Comparison of ENCODE assay signal across 1 cellular context in genomic region chr14:105497671-105498429, GRCh38.
TF ChIP-seq lines count a peak whose summit lies in the region.

No MANE protein-coding gene starts in this region.

TF ChIP-seq in HepG2, 621 proteins besides CTCF, POLR2A, EP300 and RAD21 (continued from another document):
- TF ChIP-seq YEATS2 (CRISPR knock-in tag; IDR thresholded peaks at IDR 0.05; ENCODE audit: borderline replicate concordance) = no peak
- TF ChIP-seq ZNF3 (CRISPR knock-in tag; IDR thresholded peaks at IDR 0.05) = no peak
- TF ChIP-seq HDAC1 (CRISPR knock-in tag; IDR thresholded peaks at IDR 0.05) = no peak
- no peak for TF ChIP-seq POGK (CRISPR knock-in tag; conservative IDR thresholded peaks at IDR 0.05)
- TF ChIP-seq ZNF790 (CRISPR knock-in tag; IDR thresholded peaks at IDR 0.05; ENCODE audit: borderline replicate concordance) = no peak
- no peak for TF ChIP-seq ZNF496 (CRISPR knock-in tag; IDR thresholded peaks at IDR 0.05; ENCODE audit: insufficient replicate concordance)
- no peak for TF ChIP-seq ZNF331 (CRISPR knock-in tag; IDR thresholded peaks at IDR 0.05)
- TF ChIP-seq, protein P1, sequence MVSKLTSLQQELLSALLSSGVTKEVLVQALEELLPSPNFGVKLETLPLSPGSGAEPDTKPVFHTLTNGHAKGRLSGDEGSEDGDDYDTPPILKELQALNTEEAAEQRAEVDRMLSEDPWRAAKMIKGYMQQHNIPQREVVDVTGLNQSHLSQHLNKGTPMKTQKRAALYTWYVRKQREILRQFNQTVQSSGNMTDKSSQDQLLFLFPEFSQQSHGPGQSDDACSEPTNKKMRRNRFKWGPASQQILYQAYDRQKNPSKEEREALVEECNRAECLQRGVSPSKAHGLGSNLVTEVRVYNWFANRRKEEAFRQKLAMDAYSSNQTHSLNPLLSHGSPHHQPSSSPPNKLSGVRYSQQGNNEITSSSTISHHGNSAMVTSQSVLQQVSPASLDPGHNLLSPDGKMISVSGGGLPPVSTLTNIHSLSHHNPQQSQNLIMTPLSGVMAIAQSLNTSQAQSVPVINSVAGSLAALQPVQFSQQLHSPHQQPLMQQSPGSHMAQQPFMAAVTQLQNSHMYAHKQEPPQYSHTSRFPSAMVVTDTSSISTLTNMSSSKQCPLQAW (CRISPR knock-in tag; IDR thresholded peaks at IDR 0.05) = no peak
- no peak for TF ChIP-seq ZNF597 (CRISPR knock-in tag; IDR thresholded peaks at IDR 0.05)
- no peak for TF ChIP-seq SMAD9 (CRISPR knock-in tag; IDR thresholded peaks at IDR 0.05)
- no peak for TF ChIP-seq SNAPC4 (CRISPR knock-in tag; IDR thresholded peaks at IDR 0.05)
- TF ChIP-seq ZMYM2 (CRISPR knock-in tag; IDR thresholded peaks at IDR 0.05) = no peak
- no peak for TF ChIP-seq ATF3 (CRISPR knock-in tag; IDR thresholded peaks at IDR 0.05)
- TF ChIP-seq CEBPB (IDR thresholded peaks at IDR 0.05; ENCODE audit: borderline replicate concordance, low read depth, low read length) = no peak
- no peak for TF ChIP-seq ZNF607 (CRISPR knock-in tag; IDR thresholded peaks at IDR 0.05; ENCODE audit: borderline replicate concordance)
- peak; percentile 24 for TF ChIP-seq MED8 (CRISPR knock-in tag; IDR thresholded peaks at IDR 0.05; ENCODE audit: insufficient replicate concordance)
- no peak for TF ChIP-seq NR2F2 (IDR thresholded peaks at IDR 0.05; ENCODE audit: borderline replicate concordance, low read depth)
- no peak for TF ChIP-seq ZNF24 (IDR thresholded peaks at IDR 0.05)
- TF ChIP-seq ATF1 (CRISPR knock-in tag; IDR thresholded peaks at IDR 0.05) = no peak
- no peak for TF ChIP-seq ZNF501 (CRISPR knock-in tag; IDR thresholded peaks at IDR 0.05)
- TF ChIP-seq KAT2B (IDR thresholded peaks at IDR 0.05; ENCODE audit: borderline replicate concordance, low read depth, low read length) = no peak
- peak; percentile 60; the same call in 1 of the 2 replicates for TF ChIP-seq HIC2 (CRISPR knock-in tag; IDR thresholded peaks at IDR 0.05; ENCODE audit: low read depth)
- TF ChIP-seq ZMAT3 (CRISPR knock-in tag; conservative IDR thresholded peaks at IDR 0.05) = 0 out of 2 replicates have a peak, but pooled peaks have one; percentile 53
- TF ChIP-seq ZNF138 (CRISPR knock-in tag; IDR thresholded peaks at IDR 0.05; ENCODE audit: low read depth) = 0 out of 2 replicates have a peak, but pooled peaks have one; percentile 19
- no peak for TF ChIP-seq ZNF274 (CRISPR knock-in tag; IDR thresholded peaks at IDR 0.05)
- TF ChIP-seq GMEB2 (CRISPR knock-in tag; IDR thresholded peaks at IDR 0.05; ENCODE audit: low read depth) = no peak
- no peak for TF ChIP-seq KMT2B (CRISPR knock-in tag; IDR thresholded peaks at IDR 0.05)
- TF ChIP-seq JUN (CRISPR knock-in tag; IDR thresholded peaks at IDR 0.05) = no peak
- no peak for TF ChIP-seq NFYC (CRISPR knock-in tag; IDR thresholded peaks at IDR 0.05)
- TF ChIP-seq ZIK1 (CRISPR knock-in tag; IDR thresholded peaks at IDR 0.05; ENCODE audit: borderline replicate concordance, low read depth) = no peak
- no peak for TF ChIP-seq CENPT (CRISPR knock-in tag; IDR thresholded peaks at IDR 0.05; ENCODE audit: low read depth)
- no peak for TF ChIP-seq ZNF34 (CRISPR knock-in tag; IDR thresholded peaks at IDR 0.05; ENCODE audit: borderline replicate concordance)
- TF ChIP-seq ZSCAN12 (CRISPR knock-in tag; IDR thresholded peaks at IDR 0.05) = no peak
- TF ChIP-seq, protein P2, sequence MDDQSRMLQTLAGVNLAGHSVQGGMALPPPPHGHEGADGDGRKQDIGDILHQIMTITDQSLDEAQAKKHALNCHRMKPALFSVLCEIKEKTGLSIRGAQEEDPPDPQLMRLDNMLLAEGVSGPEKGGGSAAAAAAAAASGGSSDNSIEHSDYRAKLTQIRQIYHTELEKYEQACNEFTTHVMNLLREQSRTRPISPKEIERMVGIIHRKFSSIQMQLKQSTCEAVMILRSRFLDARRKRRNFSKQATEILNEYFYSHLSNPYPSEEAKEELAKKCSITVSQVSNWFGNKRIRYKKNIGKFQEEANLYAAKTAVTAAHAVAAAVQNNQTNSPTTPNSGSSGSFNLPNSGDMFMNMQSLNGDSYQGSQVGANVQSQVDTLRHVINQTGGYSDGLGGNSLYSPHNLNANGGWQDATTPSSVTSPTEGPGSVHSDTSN (CRISPR knock-in tag; IDR thresholded peaks at IDR 0.05; ENCODE audit: borderline replicate concordance) = no peak
- no peak for TF ChIP-seq ZNF576 (CRISPR knock-in tag; IDR thresholded peaks at IDR 0.05)
- no peak for TF ChIP-seq MXD1 (CRISPR knock-in tag; IDR thresholded peaks at IDR 0.05)
- TF ChIP-seq E2F5 (CRISPR knock-in tag; conservative IDR thresholded peaks at IDR 0.05) = no peak
